24 cellular contexts compared by ENCODE assay signal in genomic region chr22:36756746-36757607, GRCh38. TPM values are rescaled to one million over a fixed set of nuclear protein-coding genes. Genes with fewer than 3 reads are reported as not detected.
DNase-seq lines count a peak whose midpoint lies in the region; ATAC-seq and TF ChIP-seq lines count a peak whose summit lies in the region.
"Had no signal": no experiment of that assay in that cellular context is flagged by ENCODE, and none has a peak within 500 bp of the region (broad histone marks: within the 10 kb centered on the region; RNA-seq: fewer than 3 reads in every experiment).

No MANE protein-coding gene starts in this region.

- H3K4me1 ChIP-seq in PC-9 (replicated peaks; ENCODE audit: insufficient read depth), result peaks cover 12% of the 10 kb centered on the region
- H3K4me1 ChIP-seq in endodermal cell (ENCODE audit: control insufficient read depth, insufficient read depth, low read length), result no peaks in the 10 kb centered on the region
- no peaks in the 10 kb centered on the region for H3K4me1 ChIP-seq in upper lobe of right lung
- H3K4me1 ChIP-seq: left ventricle myocardium inferior, SJSA1 had no signal

- H3K9ac ChIP-seq in endodermal cell (ENCODE audit: extremely low read depth, low read length, poor library complexity, severe bottlenecking), result no peak overlapping the region

- DNase-seq in activated CD8-positive, alpha-beta memory T cell treated with anti-CD3 and anti-CD28 coated beads, Interleukin-2, amount 50 U/mL, for 4 hours, result peak; percentile 8
- DNase-seq in activated CD8-positive, alpha-beta memory T cell treated with anti-CD3 and anti-CD28 coated beads, Interleukin-2, amount 10 ng/mL, durations not matched to agents 7 days and 5 days, result no peak
- no peak for DNase-seq in PC-9
- peak; percentile 35 for DNase-seq in endodermal cell
- DNase-seq in upper lobe of right lung, result peak; percentile 47
- DNase-seq in germinal center (ENCODE audit: low spot score), result no peak
- DNase-seq in medulla oblongata (ENCODE audit: extremely low spot score), result no peak
- no peak for DNase-seq in NCI-H2107 treated with DMSO at 0.1 percent for 48 hours (lab: John Stamatoyannopoulos, UW; ENCODE audit: unreplicated experiment)
- DNase-seq: NCI-H1417 treated with DMSO at 0.1 percent for 48 hours, T1000 had no signal

- POLR2A ChIA-PET in PC-9 (lab: Charles Lee; ENCODE audit: unreplicated experiment), result interaction anchor here (0.5 kb wide), 1 partner anchor 102 kb away, joined by 3 read pairs; no protein-coding TSS in a partner anchor

- WGBS in endodermal cell (ENCODE audit: insufficient coverage in 1 of 2, insufficient read length in 1 of 2), 2 experiments, result 86 to 88% methylated on average over 17 to 27 of the region's 28 CpGs

- peaks cover 23% of the 10 kb centered on the region for H3K27me3 ChIP-seq in PC-9 (ENCODE audit: insufficient read depth, low read depth)
- H3K27me3 ChIP-seq in endodermal cell (ENCODE audit: control insufficient read depth, insufficient read depth, low read length, poor library complexity, severe bottlenecking), result peaks cover 19% of the 10 kb centered on the region
- H3K27me3 ChIP-seq in upper lobe of right lung, result peaks cover 24% of the 10 kb centered on the region

- no peak for TF ChIP-seq CTCF in PC-9 (conservative IDR thresholded peaks at IDR 0.05)
- no peak for TF ChIP-seq CTCF in endodermal cell (conservative IDR thresholded peaks at IDR 0.05)
- no peak for TF ChIP-seq CTCF in upper lobe of right lung (IDR thresholded peaks at IDR 0.05)

- no peak overlapping the region for H3K27ac Mint-ChIP-seq in activated CD8-positive, alpha-beta memory T cell treated with anti-CD3 and anti-CD28 coated beads, Interleukin-2, amount 10 ng/mL, durations not matched to agents 7 days and 5 days
- no peak overlapping the region for H3K27ac Mint-ChIP-seq in endodermal cell
- H3K27ac Mint-ChIP-seq: activated naive CD8-positive, alpha-beta T cell treated with anti-CD3 and anti-CD28 coated beads for 36 hours; GM23338; mesothelial cell of epicardium had no signal

- H3K9me3 Mint-ChIP-seq in activated CD8-positive, alpha-beta memory T cell treated with anti-CD3 and anti-CD28 coated beads, Interleukin-2, amount 10 ng/mL, durations not matched to agents 7 days and 5 days (ENCODE audit: low read depth), result no peaks in the 10 kb centered on the region
- no peaks in the 10 kb centered on the region for H3K9me3 Mint-ChIP-seq in endodermal cell
- H3K9me3 Mint-ChIP-seq: activated naive CD8-positive, alpha-beta T cell treated with anti-CD3 and anti-CD28 coated beads for 36 hours; CD4-positive, CD25-positive, alpha-beta regulatory T cell; GM23338; mesothelial cell of epicardium had no signal

- H3K27me3 Mint-ChIP-seq in activated CD8-positive, alpha-beta memory T cell treated with anti-CD3 and anti-CD28 coated beads, Interleukin-2, amount 10 ng/mL, durations not matched to agents 7 days and 5 days, result peaks cover 10% of the 10 kb centered on the region
- H3K27me3 Mint-ChIP-seq in endodermal cell (ENCODE audit: insufficient read depth), result peaks cover 25% of the 10 kb centered on the region

- H4K20me1 ChIP-seq in PC-9 (ENCODE audit: insufficient read depth), result no peaks in the 10 kb centered on the region

- H3K36me3 Mint-ChIP-seq in activated CD8-positive, alpha-beta memory T cell treated with anti-CD3 and anti-CD28 coated beads, Interleukin-2, amount 10 ng/mL, durations not matched to agents 7 days and 5 days, result no peaks in the 10 kb centered on the region
- H3K36me3 Mint-ChIP-seq in endodermal cell (ENCODE audit: low read depth), result peaks cover 3% of the 10 kb centered on the region
- H3K36me3 Mint-ChIP-seq: activated naive CD8-positive, alpha-beta T cell treated with anti-CD3 and anti-CD28 coated beads for 36 hours; mesothelial cell of epicardium had no signal

- H3K9me3 ChIP-seq in PC-9 (ENCODE audit: insufficient read depth, low read depth) (no peaks in the 10 kb centered on the region), endodermal cell (ENCODE audit: control insufficient read depth, low read length) (no peaks in the 10 kb centered on the region), upper lobe of right lung (no peaks in the 10 kb centered on the region)
- H3K9me3 ChIP-seq: left ventricle myocardium inferior, SJSA1, transverse colon had no signal

- no peaks in the 10 kb centered on the region for H3K4me1 Mint-ChIP-seq in activated CD8-positive, alpha-beta memory T cell treated with anti-CD3 and anti-CD28 coated beads, Interleukin-2, amount 10 ng/mL, durations not matched to agents 7 days and 5 days
- no peaks in the 10 kb centered on the region for H3K4me1 Mint-ChIP-seq in endodermal cell
- H3K4me1 Mint-ChIP-seq: activated naive CD8-positive, alpha-beta T cell treated with anti-CD3 and anti-CD28 coated beads for 36 hours; mesothelial cell of epicardium had no signal

- intact Hi-C loops in PC-9 (cut with micrococcal nuclease; ENCODE audit: unreplicated experiment), result loop anchor here (1.0 kb wide), 2 partner anchors 211 to 220 kb away; no protein-coding TSS in a partner anchor
- intact Hi-C loops in upper lobe of right lung (cut with DNase I), result no loop called here

- H3K4me3 Mint-ChIP-seq in activated CD8-positive, alpha-beta memory T cell treated with anti-CD3 and anti-CD28 coated beads, Interleukin-2, amount 10 ng/mL, durations not matched to agents 7 days and 5 days, result no peak overlapping the region
- H3K4me3 Mint-ChIP-seq in endodermal cell, result no peak overlapping the region
- H3K4me3 Mint-ChIP-seq: activated naive CD8-positive, alpha-beta T cell treated with anti-CD3 and anti-CD28 coated beads for 36 hours; CD4-positive, CD25-positive, alpha-beta regulatory T cell; GM23338; mesothelial cell of epicardium had no signal

- no peaks in the 10 kb centered on the region for H3K36me3 ChIP-seq in PC-9 (ENCODE audit: low read depth)
- no peaks in the 10 kb centered on the region for H3K36me3 ChIP-seq in endodermal cell (ENCODE audit: control insufficient read depth, insufficient read depth, low read length)
- H3K36me3 ChIP-seq in upper lobe of right lung, result no peaks in the 10 kb centered on the region
- H3K36me3 ChIP-seq: SJSA1, transverse colon, WERI-Rb-1 had no signal

- H3K4me3 ChIP-seq in PC-9, result no peak overlapping the region
- no peak overlapping the region for H3K4me3 ChIP-seq in endodermal cell (ENCODE audit: low read length)
- no peak overlapping the region for H3K4me3 ChIP-seq in upper lobe of right lung
- H3K4me3 ChIP-seq: GM23338, left ventricle myocardium inferior, SJSA1, transverse colon had no signal

- H2AFZ ChIP-seq in PC-9, result no peak overlapping the region
- H2AFZ ChIP-seq: GM23338 had no signal

- H3K27ac ChIP-seq in PC-9 (no peak overlapping the region), endodermal cell (ENCODE audit: low read depth, low read length) (no peak overlapping the region), upper lobe of right lung (no peak overlapping the region)
- H3K27ac ChIP-seq: left ventricle myocardium inferior, SJSA1, transverse colon, WERI-Rb-1 had no signal

- CTCF ChIA-PET in activated CD8-positive, alpha-beta memory T cell treated with anti-CD3 and anti-CD28 coated beads, Interleukin-2, amount 10 ng/mL, durations not matched to agents 7 days and 5 days (lab: Charles Lee), result interaction anchor here (0.8 to 4.4 kb wide), 12 partner anchors 11 to 288 kb away, joined by 3 to 29 read pairs (median 6); partner anchors contain the start of gene IFT27
- CTCF ChIA-PET in PC-9 (lab: Charles Lee), result interaction anchor here (0.7 to 1.5 kb wide), 4 partner anchors 17 to 210 kb away, joined by 3 to 5 read pairs (median 4); partner anchors contain the start of gene IFT27

- H3K9me2 ChIP-seq in PC-9 (ENCODE audit: insufficient read depth), result no peaks in the 10 kb centered on the region

- no peak overlapping the region for H3K4me2 ChIP-seq in PC-9
- H3K4me2 ChIP-seq: GM23338 had no signal

- no peaks in the 10 kb centered on the region for H3K79me2 ChIP-seq in PC-9 (ENCODE audit: low read depth)

- BruUV-seq in PC-9 (replicated peaks; lab: Mats Ljungman, UMichigan), result TSS peak; percentile 9

- H3F3A ChIP-seq in PC-9 (ENCODE audit: insufficient read depth, low read depth), result peaks cover 19% of the 10 kb centered on the region

- ATAC-seq in activated CD8-positive, alpha-beta memory T cell treated with anti-CD3 and anti-CD28 coated beads, Interleukin-2, amount 10 ng/mL, durations not matched to agents 7 days and 5 days, result no peak
- ATAC-seq in upper lobe of right lung, result no peak

RNA-seq across cellular contexts. Expression of gene IFT27, which starts 18.9 kb away (rescaled TPM):
- 10 to 100 TPM; 30.3 to 33.7 TPM for total RNA-seq in activated CD8-positive, alpha-beta memory T cell treated with anti-CD3 and anti-CD28 coated beads, Interleukin-2, amount 10 ng/mL, durations not matched to agents 7 days and 5 days
- total RNA-seq in PC-9 (2021) (74.2 and 84.2 TPM in 2 replicates), endodermal cell (10 to 100 TPM; 49.8 to 65.2 TPM), upper lobe of right lung (21.5 TPM)
- polyA plus RNA-seq in endodermal cell (2013, experiment 1 of 2), result 52.4 TPM
- polyA plus RNA-seq in endodermal cell (2013, experiment 2 of 2), result 51.6 TPM

RNA-seq across cellular contexts. Expression of gene CACNG2, which starts 53.4 kb away (rescaled TPM):
- total RNA-seq in activated CD8-positive, alpha-beta memory T cell treated with anti-CD3 and anti-CD28 coated beads, Interleukin-2, amount 10 ng/mL, durations not matched to agents 7 days and 5 days, result not detected
- total RNA-seq in PC-9 (2021) (not detected in 2 replicates), endodermal cell (not detected), upper lobe of right lung (not detected)
- polyA plus RNA-seq in endodermal cell (2013, experiment 1 of 2), result 0.21 TPM
- polyA plus RNA-seq in endodermal cell (2013, experiment 2 of 2), result 0.17 TPM
- total RNA-seq: A172; activated naive CD8-positive, alpha-beta T cell treated with anti-CD3 and anti-CD28 coated beads for 36 hours; aorta; CD4-positive, CD25-positive, alpha-beta regulatory T cell; GM23338; left ventricle myocardium inferior; MCF 10A; mesothelial cell of epicardium; pulmonary artery endothelial cell; RPMI7951; SJSA1; transverse colon had no signal
- polyA plus RNA-seq: CD4-positive, CD25-positive, alpha-beta regulatory T cell; esophagus; GM23338 had no signal

RNA-seq across cellular contexts. Expression of gene PVALB, which starts 59.9 kb away (rescaled TPM):
- total RNA-seq in activated CD8-positive, alpha-beta memory T cell treated with anti-CD3 and anti-CD28 coated beads, Interleukin-2, amount 10 ng/mL, durations not matched to agents 7 days and 5 days, result not detected
- total RNA-seq in PC-9 (2021) (not detected in 2 replicates), endodermal cell (not detected), upper lobe of right lung (2.5 TPM)
- polyA plus RNA-seq in endodermal cell (2013, experiment 1 of 2), result 1.1 TPM
- 0.58 TPM for polyA plus RNA-seq in endodermal cell (2013, experiment 2 of 2)
- total RNA-seq: A172; activated naive CD8-positive, alpha-beta T cell treated with anti-CD3 and anti-CD28 coated beads for 36 hours; aorta; CD4-positive, CD25-positive, alpha-beta regulatory T cell; GM23338; left ventricle myocardium inferior; MCF 10A; mesothelial cell of epicardium; pulmonary artery endothelial cell; RPMI7951; SJSA1 had no signal
- polyA plus RNA-seq: aorta; CD4-positive, CD25-positive, alpha-beta regulatory T cell; esophagus had no signal

Comparison
In these comparisons a context has a peak if more than half of its experiments do, and no peak if none do; other contexts are left out.
1. DNase-seq: peak in activated CD8-positive, alpha-beta memory T cell treated with anti-CD3 and anti-CD28 coated beads, Interleukin-2, amount 50 U/mL, for 4 hours (single experiment), endodermal cell (single experiment) and upper lobe of right lung (single experiment); none in activated CD8-positive, alpha-beta memory T cell treated with anti-CD3 and anti-CD28 coated beads, Interleukin-2, amount 10 ng/mL, durations not matched to agents 7 days and 5 days (single experiment), PC-9 (0 of 2), germinal center (single experiment), medulla oblongata (single experiment) and NCI-H2107 treated with DMSO at 0.1 percent for 48 hours (single experiment).